8 cellular contexts compared by ENCODE assay signal in genomic region chr11:67613960-67614715, GRCh38.
A peak's percentile ranks its signal among the peaks of the same experiment; 100 is the strongest.
DNase-seq lines count a peak whose midpoint lies in the region; ATAC-seq and TF ChIP-seq lines count a peak whose summit lies in the region.

No MANE protein-coding gene starts in this region.

- no peaks in the 10 kb centered on the region for H4K20me1 ChIP-seq in OCI-LY3 (ENCODE audit: insufficient read depth, low read length)

- ATAC-seq in GM18520 (IDR thresholded peaks at IDR 0.05; ENCODE audit: unreplicated experiment) (peak; percentile 71), HG03060 (IDR thresholded peaks at IDR 0.05; ENCODE audit: low read depth, unreplicated experiment) (peak; percentile 62)

- peak overlapping the region; percentile 78 for H3K4me2 ChIP-seq in OCI-LY3 (ENCODE audit: low read length)
- H3K4me2 ChIP-seq in parathyroid adenoma (ENCODE audit: low read length) = peak overlapping the region; percentile 50

- TF ChIP-seq CTCF in OCI-LY3 (IDR thresholded peaks at IDR 0.05; ENCODE audit: low read depth, low read length) (peak; percentile 41), parathyroid adenoma (IDR thresholded peaks at IDR 0.05) (peak; percentile 46), tibial artery (IDR thresholded peaks at IDR 0.05) (peak; percentile 57 to 62)

- H3K27ac ChIP-seq in OCI-LY3 (ENCODE audit: low read length) (peak overlapping the region; percentile 80), parathyroid adenoma (no peak overlapping the region), tibial artery (peak overlapping the region; percentile 45 to 54)

- H3K27me3 ChIP-seq in OCI-LY3 (ENCODE audit: low read depth, low read length) (peaks cover 2% of the 10 kb centered on the region; the same call in 1 of the 2 replicates), parathyroid adenoma (ENCODE audit: control insufficient read depth, insufficient read depth, low read length) (no peaks in the 10 kb centered on the region), tibial artery (peaks cover 0 to 23% of the 10 kb centered on the region in 2 donors)

- H3K9ac ChIP-seq in OCI-LY3 (ENCODE audit: low read length) = peak overlapping the region; percentile 82
- no peak overlapping the region for H3K9ac ChIP-seq in parathyroid adenoma

- peak; percentile 52 for DNase-seq in AG08395 (ENCODE audit: low spot score)
- DNase-seq in activated T-cell treated with anti-CD3 and anti-CD28 coated beads for 48 hours (ENCODE audit: low read depth) = peak; percentile 74
- DNase-seq in fibroblast of peridontal ligament (ENCODE audit: extremely low read depth) = peak; percentile 32
- peak in 1 of 2 donors; percentile 49 for DNase-seq in tibial artery

- intact Hi-C loops in tibial artery (cut with DNase I; ENCODE audit: low total_unique reads) = loop anchor here (5.0 kb wide), 1 partner anchor 42 kb away; no protein-coding TSS in a partner anchor

- H3K9me3 ChIP-seq in OCI-LY3 (ENCODE audit: insufficient read depth, low read length) = no peaks in the 10 kb centered on the region
- H3K9me3 ChIP-seq in parathyroid adenoma (ENCODE audit: control insufficient read depth, low read length) = no peaks in the 10 kb centered on the region
- H3K9me3 ChIP-seq in tibial artery = no peaks in the 10 kb centered on the region

- H3K79me2 ChIP-seq in OCI-LY3 (ENCODE audit: low read length) (no peaks in the 10 kb centered on the region), parathyroid adenoma (no peaks in the 10 kb centered on the region)

- H3K36me3 ChIP-seq in OCI-LY3 (replicated peaks; ENCODE audit: low read depth, low read length) = peaks cover 10% of the 10 kb centered on the region
- no peaks in the 10 kb centered on the region for H3K36me3 ChIP-seq in parathyroid adenoma (ENCODE audit: control insufficient read depth, insufficient read depth, low read length)
- H3K36me3 ChIP-seq in tibial artery = peaks cover 17 to 44% (median 35%) of the 10 kb centered on the region in 3 donors

- H2AFZ ChIP-seq in OCI-LY3 (ENCODE audit: low read depth, low read length) (peak overlapping the region; percentile 8; the same call in 1 of the 2 replicates), parathyroid adenoma (peak overlapping the region; percentile 77)

- H3K4me3 ChIP-seq in OCI-LY3 (ENCODE audit: low read length) = peak overlapping the region; percentile 69
- peak overlapping the region; percentile 17 for H3K4me3 ChIP-seq in parathyroid adenoma (ENCODE audit: low read depth, low read length)
- peak overlapping the region; percentile 42 to 52 for H3K4me3 ChIP-seq in tibial artery

- H3K4me1 ChIP-seq in OCI-LY3 (ENCODE audit: low read length) (peaks cover 22% of the 10 kb centered on the region), parathyroid adenoma (peaks cover 5% of the 10 kb centered on the region), tibial artery (peaks cover 0 to 20% (median 11%) of the 10 kb centered on the region in 4 donors)

Comparison
In these comparisons a context has a peak if more than half of its experiments do, and no peak if none do; other contexts are left out.
1. H3K4me3 ChIP-seq: peak in every context shown above with its lines; median percentile 69 in OCI-LY3; 47 in tibial artery; 17 in parathyroid adenoma.